1 cellular context compared by ENCODE assay signal in the genomic region with DNA sequence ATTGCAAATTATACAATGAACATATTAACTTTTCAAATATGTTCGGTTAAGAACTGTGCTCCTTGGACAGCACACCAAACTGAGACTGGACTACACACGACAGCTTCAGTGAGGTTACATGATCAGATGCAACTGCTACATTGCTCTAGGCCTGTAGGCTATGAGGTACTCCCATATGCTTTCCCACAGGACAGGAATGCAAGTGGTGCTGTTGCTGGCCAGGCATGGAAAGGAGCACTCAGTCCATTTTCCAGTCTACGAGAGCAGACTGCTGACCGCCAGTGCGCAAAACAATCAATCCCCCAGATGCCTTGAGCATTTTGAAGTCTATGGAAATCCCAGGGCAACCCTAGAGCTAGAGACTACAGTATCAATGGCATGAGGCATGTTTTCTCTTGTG.
TF ChIP-seq lines count a peak whose summit lies in the region.

No MANE protein-coding gene starts in this region.

TF ChIP-seq in GM23338, 12 proteins besides CTCF, POLR2A, EP300 and RAD21 (continued from another document):
- TF ChIP-seq, protein P1, sequence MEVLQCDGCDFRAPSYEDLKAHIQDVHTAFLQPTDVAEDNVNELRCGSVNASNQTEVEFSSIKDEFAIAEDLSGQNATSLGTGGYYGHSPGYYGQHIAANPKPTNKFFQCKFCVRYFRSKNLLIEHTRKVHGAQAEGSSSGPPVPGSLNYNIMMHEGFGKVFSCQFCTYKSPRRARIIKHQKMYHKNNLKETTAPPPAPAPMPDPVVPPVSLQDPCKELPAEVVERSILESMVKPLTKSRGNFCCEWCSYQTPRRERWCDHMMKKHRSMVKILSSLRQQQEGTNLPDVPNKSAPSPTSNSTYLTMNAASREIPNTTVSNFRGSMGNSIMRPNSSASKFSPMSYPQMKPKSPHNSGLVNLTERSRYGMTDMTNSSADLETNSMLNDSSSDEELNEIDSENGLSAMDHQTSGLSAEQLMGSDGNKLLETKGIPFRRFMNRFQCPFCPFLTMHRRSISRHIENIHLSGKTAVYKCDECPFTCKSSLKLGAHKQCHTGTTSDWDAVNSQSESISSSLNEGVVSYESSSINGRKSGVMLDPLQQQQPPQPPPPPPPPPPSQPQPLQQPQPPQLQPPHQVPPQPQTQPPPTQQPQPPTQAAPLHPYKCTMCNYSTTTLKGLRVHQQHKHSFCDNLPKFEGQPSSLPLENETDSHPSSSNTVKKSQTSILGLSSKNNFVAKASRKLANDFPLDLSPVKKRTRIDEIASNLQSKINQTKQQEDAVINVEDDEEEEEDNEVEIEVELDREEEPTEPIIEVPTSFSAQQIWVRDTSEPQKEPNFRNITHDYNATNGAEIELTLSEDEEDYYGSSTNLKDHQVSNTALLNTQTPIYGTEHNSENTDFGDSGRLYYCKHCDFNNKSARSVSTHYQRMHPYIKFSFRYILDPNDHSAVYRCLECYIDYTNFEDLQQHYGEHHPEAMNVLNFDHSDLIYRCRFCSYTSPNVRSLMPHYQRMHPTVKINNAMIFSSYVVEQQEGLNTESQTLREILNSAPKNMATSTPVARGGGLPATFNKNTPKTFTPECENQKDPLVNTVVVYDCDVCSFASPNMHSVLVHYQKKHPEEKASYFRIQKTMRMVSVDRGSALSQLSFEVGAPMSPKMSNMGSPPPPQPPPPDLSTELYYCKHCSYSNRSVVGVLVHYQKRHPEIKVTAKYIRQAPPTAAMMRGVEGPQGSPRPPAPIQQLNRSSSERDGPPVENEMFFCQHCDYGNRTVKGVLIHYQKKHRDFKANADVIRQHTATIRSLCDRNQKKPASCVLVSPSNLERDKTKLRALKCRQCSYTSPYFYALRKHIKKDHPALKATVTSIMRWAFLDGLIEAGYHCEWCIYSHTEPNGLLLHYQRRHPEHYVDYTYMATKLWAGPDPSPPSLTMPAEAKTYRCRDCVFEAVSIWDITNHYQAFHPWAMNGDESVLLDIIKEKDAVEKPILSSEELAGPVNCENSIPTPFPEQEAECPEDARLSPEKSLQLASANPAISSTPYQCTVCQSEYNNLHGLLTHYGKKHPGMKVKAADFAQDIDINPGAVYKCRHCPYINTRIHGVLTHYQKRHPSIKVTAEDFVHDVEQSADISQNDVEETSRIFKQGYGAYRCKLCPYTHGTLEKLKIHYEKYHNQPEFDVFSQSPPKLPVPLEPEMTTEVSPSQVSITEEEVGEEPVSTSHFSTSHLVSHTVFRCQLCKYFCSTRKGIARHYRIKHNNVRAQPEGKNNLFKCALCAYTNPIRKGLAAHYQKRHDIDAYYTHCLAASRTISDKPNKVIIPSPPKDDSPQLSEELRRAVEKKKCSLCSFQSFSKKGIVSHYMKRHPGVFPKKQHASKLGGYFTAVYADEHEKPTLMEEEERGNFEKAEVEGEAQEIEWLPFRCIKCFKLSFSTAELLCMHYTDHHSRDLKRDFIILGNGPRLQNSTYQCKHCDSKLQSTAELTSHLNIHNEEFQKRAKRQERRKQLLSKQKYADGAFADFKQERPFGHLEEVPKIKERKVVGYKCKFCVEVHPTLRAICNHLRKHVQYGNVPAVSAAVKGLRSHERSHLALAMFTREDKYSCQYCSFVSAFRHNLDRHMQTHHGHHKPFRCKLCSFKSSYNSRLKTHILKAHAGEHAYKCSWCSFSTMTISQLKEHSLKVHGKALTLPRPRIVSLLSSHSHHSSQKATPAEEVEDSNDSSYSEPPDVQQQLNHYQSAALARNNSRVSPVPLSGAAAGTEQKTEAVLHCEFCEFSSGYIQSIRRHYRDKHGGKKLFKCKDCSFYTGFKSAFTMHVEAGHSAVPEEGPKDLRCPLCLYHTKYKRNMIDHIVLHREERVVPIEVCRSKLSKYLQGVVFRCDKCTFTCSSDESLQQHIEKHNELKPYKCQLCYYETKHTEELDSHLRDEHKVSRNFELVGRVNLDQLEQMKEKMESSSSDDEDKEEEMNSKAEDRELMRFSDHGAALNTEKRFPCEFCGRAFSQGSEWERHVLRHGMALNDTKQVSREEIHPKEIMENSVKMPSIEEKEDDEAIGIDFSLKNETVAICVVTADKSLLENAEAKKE (CRISPR knock-in tag; IDR thresholded peaks at IDR 0.05): no peak
- TF ChIP-seq, protein P2, sequence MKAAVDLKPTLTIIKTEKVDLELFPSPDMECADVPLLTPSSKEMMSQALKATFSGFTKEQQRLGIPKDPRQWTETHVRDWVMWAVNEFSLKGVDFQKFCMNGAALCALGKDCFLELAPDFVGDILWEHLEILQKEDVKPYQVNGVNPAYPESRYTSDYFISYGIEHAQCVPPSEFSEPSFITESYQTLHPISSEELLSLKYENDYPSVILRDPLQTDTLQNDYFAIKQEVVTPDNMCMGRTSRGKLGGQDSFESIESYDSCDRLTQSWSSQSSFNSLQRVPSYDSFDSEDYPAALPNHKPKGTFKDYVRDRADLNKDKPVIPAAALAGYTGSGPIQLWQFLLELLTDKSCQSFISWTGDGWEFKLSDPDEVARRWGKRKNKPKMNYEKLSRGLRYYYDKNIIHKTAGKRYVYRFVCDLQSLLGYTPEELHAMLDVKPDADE (IDR thresholded peaks at IDR 0.05): no peak
- TF ChIP-seq ZNF114 (CRISPR knock-in tag; IDR thresholded peaks at IDR 0.05) (no peak), EZH2 (IDR thresholded peaks at IDR 0.05; ENCODE audit: low read depth, unreplicated experiment) (no peak), POLR2AphosphoS5 (IDR thresholded peaks at IDR 0.05; ENCODE audit: low read depth) (no peak), NANOG (IDR thresholded peaks at IDR 0.05; ENCODE audit: borderline replicate concordance) (no peak)
- TF ChIP-seq, protein P3, sequence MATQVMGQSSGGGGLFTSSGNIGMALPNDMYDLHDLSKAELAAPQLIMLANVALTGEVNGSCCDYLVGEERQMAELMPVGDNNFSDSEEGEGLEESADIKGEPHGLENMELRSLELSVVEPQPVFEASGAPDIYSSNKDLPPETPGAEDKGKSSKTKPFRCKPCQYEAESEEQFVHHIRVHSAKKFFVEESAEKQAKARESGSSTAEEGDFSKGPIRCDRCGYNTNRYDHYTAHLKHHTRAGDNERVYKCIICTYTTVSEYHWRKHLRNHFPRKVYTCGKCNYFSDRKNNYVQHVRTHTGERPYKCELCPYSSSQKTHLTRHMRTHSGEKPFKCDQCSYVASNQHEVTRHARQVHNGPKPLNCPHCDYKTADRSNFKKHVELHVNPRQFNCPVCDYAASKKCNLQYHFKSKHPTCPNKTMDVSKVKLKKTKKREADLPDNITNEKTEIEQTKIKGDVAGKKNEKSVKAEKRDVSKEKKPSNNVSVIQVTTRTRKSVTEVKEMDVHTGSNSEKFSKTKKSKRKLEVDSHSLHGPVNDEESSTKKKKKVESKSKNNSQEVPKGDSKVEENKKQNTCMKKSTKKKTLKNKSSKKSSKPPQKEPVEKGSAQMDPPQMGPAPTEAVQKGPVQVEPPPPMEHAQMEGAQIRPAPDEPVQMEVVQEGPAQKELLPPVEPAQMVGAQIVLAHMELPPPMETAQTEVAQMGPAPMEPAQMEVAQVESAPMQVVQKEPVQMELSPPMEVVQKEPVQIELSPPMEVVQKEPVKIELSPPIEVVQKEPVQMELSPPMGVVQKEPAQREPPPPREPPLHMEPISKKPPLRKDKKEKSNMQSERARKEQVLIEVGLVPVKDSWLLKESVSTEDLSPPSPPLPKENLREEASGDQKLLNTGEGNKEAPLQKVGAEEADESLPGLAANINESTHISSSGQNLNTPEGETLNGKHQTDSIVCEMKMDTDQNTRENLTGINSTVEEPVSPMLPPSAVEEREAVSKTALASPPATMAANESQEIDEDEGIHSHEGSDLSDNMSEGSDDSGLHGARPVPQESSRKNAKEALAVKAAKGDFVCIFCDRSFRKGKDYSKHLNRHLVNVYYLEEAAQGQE (IDR thresholded peaks at IDR 0.05; ENCODE audit: unreplicated experiment): no peak
